17 cellular contexts compared by ENCODE assay signal in the genomic region with DNA sequence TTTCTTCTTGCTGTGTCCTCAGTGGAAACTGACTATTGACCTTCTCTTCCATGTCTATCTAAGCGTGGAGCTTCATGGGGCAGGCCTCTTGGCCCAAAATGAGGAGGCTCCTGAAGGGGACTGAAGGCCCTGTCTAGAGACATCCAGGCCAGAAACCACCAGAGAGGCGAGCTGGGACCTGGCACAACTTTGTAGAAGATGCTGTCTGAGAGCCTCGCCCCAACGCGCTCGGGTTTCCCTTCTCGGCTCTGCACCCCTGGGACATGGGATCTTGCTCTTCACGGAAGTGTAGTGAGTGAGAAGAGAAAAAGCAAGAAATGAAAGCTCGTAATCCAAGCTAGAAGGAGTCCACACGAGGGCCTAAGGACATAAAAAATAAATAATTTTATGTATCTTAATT.
DNase-seq lines count a peak whose midpoint lies in the region; TF ChIP-seq lines count a peak whose summit lies in the region.
"Had no signal": no experiment of that assay in that cellular context is flagged by ENCODE, and none has a peak within 500 bp of the region (broad histone marks: within the 10 kb centered on the region; RNA-seq: fewer than 3 reads in every experiment).

No MANE protein-coding gene starts in this region.

- H3K4me1 ChIP-seq in left ventricle myocardium inferior, result peaks cover 86% of the 10 kb centered on the region
- H3K4me1 ChIP-seq in right atrium auricular region, result peaks cover 0 to 71% of the 10 kb centered on the region in 2 donors
- H3K4me1 ChIP-seq in vagina, result peaks cover 85% of the 10 kb centered on the region

- TF ChIP-seq POLR2A in vagina (IDR thresholded peaks at IDR 0.05), result no peak

- no peaks in the 10 kb centered on the region for H3K27me3 Mint-ChIP-seq in chondrocyte (ENCODE audit: low read depth)
- H3K27me3 Mint-ChIP-seq in osteocyte (ENCODE audit: unreplicated experiment), result no peaks in the 10 kb centered on the region
- no peaks in the 10 kb centered on the region for H3K27me3 Mint-ChIP-seq in activated naive CD4-positive, alpha-beta T cell treated with anti-CD3 and anti-CD28 coated beads, Interleukin-2, amount 10 ng/mL, durations not matched to agents 7 days and 5 days

- H3K27ac ChIP-seq in left ventricle myocardium inferior (replicated peaks), result peak overlapping the region; percentile 39
- H3K27ac ChIP-seq in right atrium auricular region, result peak overlapping the region in 1 of 2 donors; percentile 28
- H3K27ac ChIP-seq in vagina, result peak overlapping the region; percentile 65

- intact Hi-C loops in left ventricle myocardium inferior (cut with micrococcal nuclease), result no loop called here
- intact Hi-C loops in vagina (cut with DNase I), result loop anchor here (5.0 to 10.0 kb wide), 2 partner anchors 72 to 170 kb away; no protein-coding TSS in a partner anchor

- CTCF ChIA-PET in activated naive CD4-positive, alpha-beta T cell treated with anti-CD3 and anti-CD28 coated beads, Interleukin-2, amount 10 ng/mL, durations not matched to agents 7 days and 5 days (lab: Charles Lee), result interaction anchor here (0.7 to 5.0 kb wide), 3 partner anchors 187 to 434 kb away, joined by 3 to 40 read pairs (median 4); a partner anchor contains a TSS

- H3K27me3 ChIP-seq in left ventricle myocardium inferior (ENCODE audit: low read depth) (no peaks in the 10 kb centered on the region), right atrium auricular region (no peaks in the 10 kb centered on the region), vagina (no peaks in the 10 kb centered on the region)

- H3K36me3 Mint-ChIP-seq in chondrocyte (ENCODE audit: low read depth), result no peaks in the 10 kb centered on the region
- H3K36me3 Mint-ChIP-seq in osteocyte (ENCODE audit: unreplicated experiment), result no peaks in the 10 kb centered on the region
- H3K36me3 Mint-ChIP-seq in activated naive CD4-positive, alpha-beta T cell treated with anti-CD3 and anti-CD28 coated beads, Interleukin-2, amount 10 ng/mL, durations not matched to agents 7 days and 5 days, result peaks cover 3% of the 10 kb centered on the region
- H3K36me3 Mint-ChIP-seq: mesothelial cell of epicardium had no signal

- no peaks in the 10 kb centered on the region for H3K9me3 ChIP-seq in left ventricle myocardium inferior (replicated peaks)
- H3K9me3 ChIP-seq in right atrium auricular region, result no peaks in the 10 kb centered on the region
- no peaks in the 10 kb centered on the region for H3K9me3 ChIP-seq in vagina
- H3K9me3 ChIP-seq: Caco-2 had no signal

- TF ChIP-seq CTCF in left ventricle myocardium inferior (IDR thresholded peaks at IDR 0.05; ENCODE audit: borderline replicate concordance), result no peak
- no peak for TF ChIP-seq CTCF in right atrium auricular region (IDR thresholded peaks at IDR 0.05)
- no peak for TF ChIP-seq CTCF in chondrocyte (IDR thresholded peaks at IDR 0.05)
- no peak for TF ChIP-seq CTCF in osteocyte (IDR thresholded peaks at IDR 0.05)
- no peak for TF ChIP-seq CTCF in vagina (IDR thresholded peaks at IDR 0.05)

- no peak for DNase-seq in left ventricle myocardium inferior
- no peak for DNase-seq in right atrium auricular region (ENCODE audit: low spot score)
- DNase-seq in chondrocyte (ENCODE audit: low spot score), result no peak
- no peak for DNase-seq in osteocyte (ENCODE audit: extremely low spot score, unreplicated experiment)
- no peak for DNase-seq in vagina (ENCODE audit: extremely low spot score in 2 of 2)
- DNase-seq in activated naive CD4-positive, alpha-beta T cell treated with anti-CD3 and anti-CD28 coated beads, Interleukin-2, amount 10 ng/mL, durations not matched to agents 7 days and 5 days, result no peak
- DNase-seq in T1000 (lab: John Stamatoyannopoulos, UW), result no peak
- DNase-seq in NCI-H446 (lab: John Stamatoyannopoulos, UW), result no peak
- DNase-seq: activated T-cell treated with anti-CD3 and anti-CD28 coated beads, Interleukin-2, amount 50 U/mL, for 4 hours; Caco-2; effector memory CD4-positive, alpha-beta T cell; H7; hippocampal formation; kidney; NCI-H146; stimulated activated naive CD4-positive, alpha-beta T cell treated with Interleukin-2 at 50 U/mL for 16 hours had no signal

- no peaks in the 10 kb centered on the region for H3K9me3 Mint-ChIP-seq in chondrocyte (ENCODE audit: low read depth)
- no peaks in the 10 kb centered on the region for H3K9me3 Mint-ChIP-seq in osteocyte (ENCODE audit: unreplicated experiment)
- H3K9me3 Mint-ChIP-seq in activated naive CD4-positive, alpha-beta T cell treated with anti-CD3 and anti-CD28 coated beads, Interleukin-2, amount 10 ng/mL, durations not matched to agents 7 days and 5 days, result no peaks in the 10 kb centered on the region
- H3K9me3 Mint-ChIP-seq: activated T-cell treated with anti-CD3 and anti-CD28 coated beads, Interleukin-2, amount 50 U/mL, for 4 hours; mesothelial cell of epicardium had no signal

- H3K4me3 Mint-ChIP-seq in chondrocyte (ENCODE audit: unreplicated experiment), result no peak overlapping the region
- no peak overlapping the region for H3K4me3 Mint-ChIP-seq in osteocyte (ENCODE audit: unreplicated experiment)
- no peak overlapping the region for H3K4me3 Mint-ChIP-seq in activated naive CD4-positive, alpha-beta T cell treated with anti-CD3 and anti-CD28 coated beads, Interleukin-2, amount 10 ng/mL, durations not matched to agents 7 days and 5 days
- H3K4me3 Mint-ChIP-seq: activated T-cell treated with anti-CD3 and anti-CD28 coated beads, Interleukin-2, amount 50 U/mL, for 4 hours; mesothelial cell of epicardium had no signal

- peak overlapping the region; percentile 85 for H3K27ac Mint-ChIP-seq in chondrocyte (ENCODE audit: unreplicated experiment)
- peak overlapping the region; percentile 87 for H3K27ac Mint-ChIP-seq in osteocyte (ENCODE audit: unreplicated experiment)
- no peak overlapping the region for H3K27ac Mint-ChIP-seq in activated naive CD4-positive, alpha-beta T cell treated with anti-CD3 and anti-CD28 coated beads, Interleukin-2, amount 10 ng/mL, durations not matched to agents 7 days and 5 days
- H3K27ac Mint-ChIP-seq: mesothelial cell of epicardium had no signal

- H3K4me3 ChIP-seq in left ventricle myocardium inferior (no peak overlapping the region), right atrium auricular region (no peak overlapping the region), vagina (no peak overlapping the region)

- peaks cover 57% of the 10 kb centered on the region for H3K4me1 Mint-ChIP-seq in chondrocyte (ENCODE audit: low read depth)
- peaks cover 58% of the 10 kb centered on the region for H3K4me1 Mint-ChIP-seq in osteocyte (ENCODE audit: unreplicated experiment)
- H3K4me1 Mint-ChIP-seq in activated naive CD4-positive, alpha-beta T cell treated with anti-CD3 and anti-CD28 coated beads, Interleukin-2, amount 10 ng/mL, durations not matched to agents 7 days and 5 days, result no peaks in the 10 kb centered on the region

- no peaks in the 10 kb centered on the region for H3K36me3 ChIP-seq in left ventricle myocardium inferior
- no peaks in the 10 kb centered on the region for H3K36me3 ChIP-seq in right atrium auricular region
- no peaks in the 10 kb centered on the region for H3K36me3 ChIP-seq in vagina
